ENCODE assay signal across 1 cellular context in genomic region chr10:7861509-7862120, GRCh38.
TF ChIP-seq lines count a peak whose summit lies in the region.

No MANE protein-coding gene starts in this region.

TF ChIP-seq in SK-N-SH treated with all-trans-retinoic acid at 6 μM for 48 hours, 23 proteins besides CTCF, POLR2A, EP300 and RAD21 (continued from another document):
- TF ChIP-seq TSHZ2 (CRISPR knock-in tag; IDR thresholded peaks at IDR 0.05) (no peak), ARNTL (CRISPR knock-in tag; IDR thresholded peaks at IDR 0.05; ENCODE audit: borderline replicate concordance, low read depth) (no peak), TCF4 (CRISPR knock-in tag; IDR thresholded peaks at IDR 0.05; ENCODE audit: borderline replicate concordance) (no peak)
